In the genomic region with DNA sequence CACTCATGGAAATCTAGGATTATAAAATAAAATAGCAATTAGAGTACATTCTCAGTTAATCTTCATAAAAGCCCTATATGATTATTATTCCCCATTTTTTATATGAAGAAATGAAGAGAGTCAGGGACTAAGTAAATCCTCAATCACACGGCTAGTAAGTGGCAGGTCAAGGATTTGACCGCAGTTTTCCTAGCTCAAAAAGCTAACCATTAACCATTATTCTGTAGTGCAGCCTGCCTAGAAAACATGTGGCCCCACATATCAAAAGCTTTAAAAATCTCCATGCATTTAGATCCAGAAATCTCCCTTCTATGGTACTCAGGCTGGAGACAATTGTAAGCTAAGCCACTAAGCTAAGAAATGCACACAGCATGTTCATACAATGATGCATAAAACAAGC, we compare ENCODE assay signal across 28 cellular contexts. TPM values are rescaled to one million over a fixed set of nuclear protein-coding genes. Genes with fewer than 3 reads are reported as not detected.
DNase-seq lines count a peak whose midpoint lies in the region; ATAC-seq, FAIRE-seq and TF ChIP-seq lines count a peak whose summit lies in the region.
"Had no signal": no experiment of that assay in that cellular context is flagged by ENCODE, and none has a peak within 500 bp of the region (broad histone marks: within the 10 kb centered on the region; RNA-seq: fewer than 3 reads in every experiment).

No MANE protein-coding gene starts in this region.

- no peak overlapping the region for H3K4me3 ChIP-seq in CD8-positive, alpha-beta memory T cell (ENCODE audit: low read length)
- H3K4me3 ChIP-seq: A549; BLaER1 treated with 17β-estradiol and CSF1 and Interleukin-3, amounts not matched to agents 10 nM and 100 nM; GM12878 had no signal

- no peaks in the 10 kb centered on the region for H3K27me3 Mint-ChIP-seq in neural crest cell (ENCODE audit: low read depth)
- peaks cover 6 to 23% of the 10 kb centered on the region in 2 donors for H3K27me3 Mint-ChIP-seq in CD8-positive, alpha-beta memory T cell

- DNase-seq in NCI-H2227 (lab: John Stamatoyannopoulos, UW; ENCODE audit: unreplicated experiment) (peak; percentile 1), NCI-H2227 treated with DMSO at 0.1 percent for 48 hours (lab: John Stamatoyannopoulos, UW) (no peak), RCC 7860 (ENCODE audit: low spot score) (no peak), left lobe of liver (ENCODE audit: low spot score) (no peak), neural crest cell (ENCODE audit: low read depth, low spot score) (no peak), LoVo (ENCODE audit: low spot score) (no peak)
- DNase-seq in CD8-positive, alpha-beta memory T cell, result no peak
- no peak for DNase-seq in stimulated activated CD4-positive, alpha-beta T cell treated with anti-CD3 and anti-CD28 coated beads, Interleukin-15, amount 100 ng/mL, for 24 hours
- DNase-seq: AML-193; CD4-positive, alpha-beta T cell; CD8-positive, alpha-beta T cell; COR-L47; DMS 273 treated with DMSO at 0.1 percent for 48 hours; DMS153; DMS53; DMS79; DND-41; EL; GDM1 had no signal

- H3K36me3 ChIP-seq in CD8-positive, alpha-beta memory T cell (ENCODE audit: insufficient read depth, low read length), result no peaks in the 10 kb centered on the region
- H3K36me3 ChIP-seq: BLaER1 treated with 17β-estradiol and CSF1 and Interleukin-3, amounts not matched to agents 10 nM and 100 nM had no signal

- peaks cover 3% of the 10 kb centered on the region for H3K9me3 Mint-ChIP-seq in neural crest cell
- peaks cover 0 to 6% (median 2%) of the 10 kb centered on the region in 5 donors for H3K9me3 Mint-ChIP-seq in CD8-positive, alpha-beta memory T cell
- H3K9me3 Mint-ChIP-seq: CD4-positive, alpha-beta T cell; CD8-positive, alpha-beta T cell had no signal

- no peak overlapping the region for H3K4me3 Mint-ChIP-seq in neural crest cell
- H3K4me3 Mint-ChIP-seq in CD8-positive, alpha-beta memory T cell, result no peak overlapping the region
- H3K4me3 Mint-ChIP-seq: B cell; CD4-positive, alpha-beta T cell; CD8-positive, alpha-beta T cell had no signal

- H3K4me1 ChIP-seq in CD8-positive, alpha-beta memory T cell (ENCODE audit: insufficient read depth, low read length), result no peaks in the 10 kb centered on the region
- H3K4me1 ChIP-seq: A549; BLaER1 treated with 17β-estradiol and CSF1 and Interleukin-3, amounts not matched to agents 10 nM and 100 nM had no signal

- H3K27me3 ChIP-seq in CD8-positive, alpha-beta memory T cell (ENCODE audit: insufficient read depth, low read length, poor library complexity, severe bottlenecking), result no peaks in the 10 kb centered on the region
- H3K27me3 ChIP-seq: BLaER1 treated with 17β-estradiol and CSF1 and Interleukin-3, amounts not matched to agents 10 nM and 100 nM had no signal

- no peaks in the 10 kb centered on the region for H3K9me3 ChIP-seq in CD8-positive, alpha-beta memory T cell (ENCODE audit: low read length)
- H3K9me3 ChIP-seq: A549 had no signal

- FAIRE-seq in RCC 7860 (lab: Jason Lieb, UNC), result peak; percentile 29
- FAIRE-seq: A549, GM12878, GM12892, GM18507 had no signal

- POLR2A ChIA-PET in CD8-positive, alpha-beta memory T cell (lab: Charles Lee), result no interaction called here

- TF ChIP-seq CTCF in neural crest cell (conservative IDR thresholded peaks at IDR 0.05), result no peak

- H3K36me3 Mint-ChIP-seq in neural crest cell (ENCODE audit: low read depth), result peaks cover 15% of the 10 kb centered on the region
- no peaks in the 10 kb centered on the region for H3K36me3 Mint-ChIP-seq in CD8-positive, alpha-beta memory T cell
- H3K36me3 Mint-ChIP-seq: CD8-positive, alpha-beta T cell had no signal

- H3K4me1 Mint-ChIP-seq in neural crest cell, result no peaks in the 10 kb centered on the region
- H3K4me1 Mint-ChIP-seq in CD8-positive, alpha-beta memory T cell, result no peaks in the 10 kb centered on the region

- H3K27ac Mint-ChIP-seq in neural crest cell (ENCODE audit: unreplicated experiment), result peak overlapping the region; percentile 38
- H3K27ac Mint-ChIP-seq in CD8-positive, alpha-beta memory T cell, result no peak overlapping the region
- H3K27ac Mint-ChIP-seq: B cell; CD4-positive, alpha-beta T cell; CD8-positive, alpha-beta T cell had no signal

- peak; percentile 66 for ATAC-seq in left lobe of liver
- ATAC-seq: A549; CD8-positive, alpha-beta T cell; GM12878 had no signal

- CTCF ChIA-PET in CD8-positive, alpha-beta memory T cell (lab: Charles Lee), result no interaction called here

- H3K27ac ChIP-seq in CD8-positive, alpha-beta memory T cell (ENCODE audit: low read depth, low read length), result no peak overlapping the region
- H3K27ac ChIP-seq: 22Rv1; A549; BLaER1 treated with 17β-estradiol and CSF1 and Interleukin-3, amounts not matched to agents 10 nM and 100 nM; C4-2B had no signal

RNA-seq across cellular contexts. Expression of gene EPB41L4A, which starts 21.4 kb away (rescaled TPM):
- total RNA-seq in left lobe of liver, result 3.1 TPM
- total RNA-seq in neural crest cell, result 10.8 and 12.4 TPM in 2 replicates
- total RNA-seq in CD8-positive, alpha-beta memory T cell, result under 1 TPM; 0.04 to 0.31 TPM
- 0.45 TPM for polyA plus RNA-seq in CD8-positive, alpha-beta memory T cell
- total RNA-seq: G401 had no signal
